In the genomic region with DNA sequence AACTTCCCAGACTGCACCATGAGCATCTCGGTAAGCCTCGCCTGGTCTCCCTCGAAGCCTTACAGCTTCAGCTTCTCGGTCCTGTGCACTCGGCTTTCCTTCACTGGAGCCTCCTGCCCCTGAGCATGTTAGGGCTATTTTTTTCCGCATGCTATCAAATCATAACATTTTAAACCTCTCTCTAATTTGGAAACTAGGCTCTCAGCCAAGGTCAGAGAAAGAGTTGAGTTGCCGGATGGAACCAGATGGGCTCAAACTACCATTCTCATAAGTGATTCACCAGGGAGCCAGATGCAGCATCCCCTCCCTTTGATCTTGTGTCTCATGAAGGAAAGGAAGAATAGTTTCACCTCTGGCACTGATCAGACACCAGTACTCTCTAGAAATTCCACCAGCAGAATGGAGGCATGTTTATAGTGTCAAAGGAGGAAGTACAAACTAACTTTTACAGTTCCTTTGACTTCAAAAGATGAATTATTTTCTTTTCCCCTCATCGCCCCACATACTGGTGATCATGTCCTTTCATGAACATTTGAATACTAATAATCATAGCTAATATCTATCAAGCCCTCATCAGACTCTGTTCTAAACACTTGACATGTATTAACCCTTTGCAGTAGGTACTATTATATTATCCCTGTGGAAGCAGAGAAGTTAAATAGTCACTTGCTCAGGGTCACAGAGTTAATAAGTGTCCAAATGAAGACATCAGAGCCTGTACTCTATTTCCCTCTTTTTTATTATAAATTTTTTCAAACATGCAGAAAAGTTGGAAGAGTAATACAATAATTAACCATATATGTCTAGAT, we compare ENCODE assay signal across 14 cellular contexts. TPM values are rescaled to one million over a fixed set of nuclear protein-coding genes. Genes with fewer than 3 reads are reported as not detected.
A peak's percentile ranks its signal among the peaks of the same experiment; 100 is the strongest.
DNase-seq lines count a peak whose midpoint lies in the region; ATAC-seq, FAIRE-seq and TF ChIP-seq lines count a peak whose summit lies in the region.
"Had no signal": no experiment of that assay in that cellular context is flagged by ENCODE, and none has a peak within 500 bp of the region (broad histone marks: within the 10 kb centered on the region; RNA-seq: fewer than 3 reads in every experiment).

No MANE protein-coding gene starts in this region.

- H3K27ac Mint-ChIP-seq in naive thymus-derived CD8-positive, alpha-beta T cell = peak overlapping the region in 3 of 10 donors; percentile 23 to 71 (median 52)
- H3K27ac Mint-ChIP-seq: activated CD8-positive, alpha-beta T cell treated with anti-CD3 and anti-CD28 coated beads for 36 hours; activated naive CD8-positive, alpha-beta T cell treated with anti-CD3 and anti-CD28 coated beads, Interleukin-2, amount 10 ng/mL, durations not matched to agents 7 days and 5 days had no signal

- H3K36me3 Mint-ChIP-seq in naive thymus-derived CD8-positive, alpha-beta T cell = peaks cover 0 to 36% (median 6%) of the 10 kb centered on the region in 3 donors

- peak overlapping the region in 11 of 12 donors; percentile 16 to 72 (median 39) for H3K27ac ChIP-seq in heart left ventricle
- H3K27ac ChIP-seq in colonic mucosa = peak overlapping the region; percentile 9
- H3K27ac ChIP-seq in HepG2 (ENCODE audit: extremely low read length, insufficient read depth, low read length) = peak overlapping the region; percentile 17
- peak overlapping the region; percentile 42 for H3K27ac ChIP-seq in vagina

- H3K4me2 ChIP-seq in HepG2 (ENCODE audit: low read depth, low read length) = peak overlapping the region; percentile 20; the same call in 1 of the 2 replicates

- H3K9ac ChIP-seq in colonic mucosa (ENCODE audit: low read depth in 2 of 2, low read length in 2 of 2) (no peak overlapping the region), HepG2 (ENCODE audit: insufficient read depth, low read depth, low read length) (no peak overlapping the region)

- TF ChIP-seq CTCF in heart left ventricle (IDR thresholded peaks at IDR 0.05) (no peak), colonic mucosa (IDR thresholded peaks at IDR 0.05) (no peak), HepG2 (CRISPR knock-in tag; IDR thresholded peaks at IDR 0.05) (no peak), vagina (IDR thresholded peaks at IDR 0.05) (no peak)

- DNase-seq in heart left ventricle (peak in 2 of 5 donors; percentile 36 to 38), cardiac septum (ENCODE audit: low spot score) (no peak), colonic mucosa (no peak), HepG2 (ENCODE audit: low spot score) (no peak), vagina (ENCODE audit: extremely low spot score in 2 of 2) (no peak), NCI-H2196 (lab: John Stamatoyannopoulos, UW; ENCODE audit: unreplicated experiment) (no peak), iPS-NIHi7 (ENCODE audit: extremely low spot score) (no peak)
- no peak for DNase-seq in naive thymus-derived CD8-positive, alpha-beta T cell
- DNase-seq: activated CD8-positive, alpha-beta T cell treated with anti-CD3 and anti-CD28 coated beads for 36 hours; activated naive CD8-positive, alpha-beta T cell treated with anti-CD3 and anti-CD28 coated beads, Interleukin-2, amount 10 ng/mL, durations not matched to agents 7 days and 5 days; effector CD4-positive, alpha-beta T cell; NCI-H1417; PC-3 had no signal

- peak overlapping the region in 1 of 12 donors; percentile 9 for H3K4me3 ChIP-seq in heart left ventricle
- no peak overlapping the region for H3K4me3 ChIP-seq in colonic mucosa
- H3K4me3 ChIP-seq in HepG2 (replicated peaks in 1 of 3; ENCODE audit: insufficient read depth in 1 of 3, low read depth in 2 of 3, low read length in 3 of 3) = no peak overlapping the region
- no peak overlapping the region for H3K4me3 ChIP-seq in vagina

- 38 to 50% (median 45%) methylated on average over 8 of the region's 8 CpGs for WGBS in heart left ventricle, 4 donors
- whole genome bisulfite sequencing in HepG2 (ENCODE audit: low lambda C conversion rate) = 89% methylated on average over 8 of the region's 8 CpGs

- TF ChIP-seq RAD21 in HepG2 (CRISPR knock-in tag; IDR thresholded peaks at IDR 0.05) = no peak

- CTCF ChIA-PET in HepG2 (lab: Yijun Ruan, JAX; ENCODE audit: low intra/inter-chr PET ratio, low total read pairs) = no interaction called here

- no peak overlapping the region for H3K4me3 Mint-ChIP-seq in naive thymus-derived CD8-positive, alpha-beta T cell
- H3K4me3 Mint-ChIP-seq: activated CD8-positive, alpha-beta T cell treated with anti-CD3 and anti-CD28 coated beads for 36 hours; activated naive CD8-positive, alpha-beta T cell treated with anti-CD3 and anti-CD28 coated beads, Interleukin-2, amount 10 ng/mL, durations not matched to agents 7 days and 5 days had no signal

- H4K20me1 ChIP-seq in HepG2 (ENCODE audit: insufficient read depth, low read length) = no peaks in the 10 kb centered on the region

- H3K4me1 ChIP-seq in heart left ventricle (peaks cover 0 to 37% (median 22%) of the 10 kb centered on the region in 12 donors), colonic mucosa (no peaks in the 10 kb centered on the region), HepG2 (ENCODE audit: insufficient read depth, low read length) (peaks cover 35% of the 10 kb centered on the region), vagina (peaks cover 6% of the 10 kb centered on the region)

- no peak for TF ChIP-seq POLR2A in heart left ventricle (IDR thresholded peaks at IDR 0.05)
- TF ChIP-seq POLR2A in HepG2 (IDR thresholded peaks at IDR 0.05; ENCODE audit: insufficient read depth in 1 of 2, low read depth in 2 of 2, low read length in 2 of 2) = no peak
- no peak for TF ChIP-seq POLR2A in vagina (IDR thresholded peaks at IDR 0.05)

- TF ChIP-seq EP300 in HepG2 (IDR thresholded peaks at IDR 0.05; ENCODE audit: low read depth in 2 of 2, low read length in 2 of 2) (0 out of 4 replicates have a peak, but pooled peaks of 1 of the 2 experiments have one; percentile 5), HepG2 (CRISPR knock-in tag; IDR thresholded peaks at IDR 0.05; ENCODE audit: borderline replicate concordance) (no peak)

- H3K9me3 ChIP-seq in heart left ventricle (no peaks in the 10 kb centered on the region), colonic mucosa (no peaks in the 10 kb centered on the region), HepG2 (ENCODE audit: low read length) (no peaks in the 10 kb centered on the region), vagina (no peaks in the 10 kb centered on the region)

- peak in 3 of 4 donors; percentile 67 to 78 (median 69) for ATAC-seq in heart left ventricle
- ATAC-seq in HepG2 = peak; percentile 67
- ATAC-seq in naive thymus-derived CD8-positive, alpha-beta T cell = no peak
- ATAC-seq: activated CD8-positive, alpha-beta T cell treated with anti-CD3 and anti-CD28 coated beads for 36 hours; PC-3 had no signal

- in situ Hi-C loops in HepG2 (cut with HindIII; ENCODE audit: extremely low pct_ligation_motif_present, low pct_unique_long_range_greater_than_20kb) = no loop called here

- H3K4me1 Mint-ChIP-seq in naive thymus-derived CD8-positive, alpha-beta T cell = peaks cover 0 to 10% (median 1%) of the 10 kb centered on the region in 4 donors

- no TSS peak for BruUV-seq in HepG2 (replicated peaks; lab: Mats Ljungman, UMichigan)

- H3K9me3 Mint-ChIP-seq in naive thymus-derived CD8-positive, alpha-beta T cell = no peaks in the 10 kb centered on the region
- H3K9me3 Mint-ChIP-seq: activated CD8-positive, alpha-beta T cell treated with anti-CD3 and anti-CD28 coated beads for 36 hours; activated naive CD8-positive, alpha-beta T cell treated with anti-CD3 and anti-CD28 coated beads, Interleukin-2, amount 10 ng/mL, durations not matched to agents 7 days and 5 days had no signal

- H3K36me3 ChIP-seq in heart left ventricle = peaks cover 0 to 6% (median 0%) of the 10 kb centered on the region in 9 donors
- H3K36me3 ChIP-seq in colonic mucosa = no peaks in the 10 kb centered on the region
- H3K36me3 ChIP-seq in HepG2 (replicated peaks in 1 of 2; ENCODE audit: control insufficient read depth in 1 of 2, insufficient read depth in 2 of 2, low read length in 2 of 2) = peaks cover 0 to 3% of the 10 kb centered on the region in 2 experiments; a peak in 4 of 5 replicates
- no peaks in the 10 kb centered on the region for H3K36me3 ChIP-seq in vagina

- H2AFZ ChIP-seq in HepG2 (ENCODE audit: low read length) = no peak overlapping the region

- peak; percentile 50 for FAIRE-seq in HepG2 (lab: Jason Lieb, UNC)
- FAIRE-seq: HTR-8/SVneo had no signal

- H3K27me3 ChIP-seq in heart left ventricle = no peaks in the 10 kb centered on the region
- no peaks in the 10 kb centered on the region for H3K27me3 ChIP-seq in colonic mucosa
- H3K27me3 ChIP-seq in HepG2 (ENCODE audit: control insufficient read depth in 1 of 2, insufficient read depth in 2 of 2, low read length in 2 of 2) = no peaks in the 10 kb centered on the region
- no peaks in the 10 kb centered on the region for H3K27me3 ChIP-seq in vagina

- no peaks in the 10 kb centered on the region for H3K79me2 ChIP-seq in HepG2 (ENCODE audit: insufficient read depth, low read length)

- intact Hi-C loops in heart left ventricle (cut with DNase I) = no loop called here
- intact Hi-C loops in cardiac septum (cut with DNase I) = no loop called here
- intact Hi-C loops in colonic mucosa (cut with DNase I) = no loop called here
- intact Hi-C loops in HepG2 (cut with micrococcal nuclease; ENCODE audit: unreplicated experiment) = loop anchor here (1.0 kb wide), 1 partner anchor 9 kb away; no protein-coding TSS in a partner anchor
- intact Hi-C loops in vagina (cut with DNase I) = no loop called here

- POLR2A ChIA-PET in HepG2 (lab: Yijun Ruan, JAX) = no interaction called here
- POLR2A ChIA-PET in naive thymus-derived CD8-positive, alpha-beta T cell (lab: Charles Lee) = interaction anchor here (0.7 kb wide), 1 partner anchor 836 kb away, joined by 3 read pairs; no protein-coding TSS in a partner anchor

- H3K27me3 Mint-ChIP-seq in naive thymus-derived CD8-positive, alpha-beta T cell = no peaks in the 10 kb centered on the region
- H3K27me3 Mint-ChIP-seq: activated CD8-positive, alpha-beta T cell treated with anti-CD3 and anti-CD28 coated beads for 36 hours; activated naive CD8-positive, alpha-beta T cell treated with anti-CD3 and anti-CD28 coated beads, Interleukin-2, amount 10 ng/mL, durations not matched to agents 7 days and 5 days had no signal

RNA-seq across cellular contexts. Expression of gene MAP1LC3A, which starts 46.7 kb away (rescaled TPM):
- 100 to 1,000 TPM in 3 of 9 donors, 10 to 100 TPM in 6; 54.0 to 212 (median 88.6) TPM for total RNA-seq in heart left ventricle
- polyA plus RNA-seq in heart left ventricle = 100 to 1,000 TPM in 1 of 2 donors, 10 to 100 TPM in 1; 42.8 to 145 TPM
- 61.0 TPM for total RNA-seq in cardiac septum
- total RNA-seq in colonic mucosa = 10 to 100 TPM; 44.8 to 46.2 TPM
- total RNA-seq in HepG2 (2016; rRNA removed; fragmentation: Illumina TruSeq; extraction: Trizol) = not detected in 2 replicates
- total RNA-seq in HepG2 (2016; cell fraction: cytosol; rRNA removed; fragmentation: Illumina TruSeq; extraction: Trizol; ENCODE audit: low read depth) = not detected in 2 replicates
- not detected in 2 replicates for total RNA-seq in HepG2 (2016; cell fraction: insoluble cytoplasmic fraction; rRNA removed; fragmentation: Illumina TruSeq; extraction: Trizol)
- total RNA-seq in HepG2 (2016; cell fraction: membrane; rRNA removed; fragmentation: Illumina TruSeq; extraction: Trizol) = not detected in 2 replicates
- not detected in 2 replicates for total RNA-seq in HepG2 (2016; cell fraction: nucleus; rRNA removed; fragmentation: Illumina TruSeq; extraction: Trizol)
- polyA plus RNA-seq in HepG2 (2011; rRNA removed) = not detected in 2 replicates
- polyA plus RNA-seq in HepG2 (2011; cell fraction: cytosol; rRNA removed) = not detected in 2 replicates
- 0.17 TPM in 1 of 2 replicates, not detected in the other for polyA plus RNA-seq in HepG2 (2011; cell fraction: nucleus; rRNA removed)
- not detected in 2 replicates for polyA plus RNA-seq in HepG2 (2012)
- not detected in 2 replicates for polyA plus RNA-seq in HepG2 (2016; cell fraction: cytosol; fragmentation: Illumina TruSeq; extraction: Trizol; ENCODE audit: low read depth)
- polyA plus RNA-seq in HepG2 (2016; cell fraction: insoluble cytoplasmic fraction; fragmentation: Illumina TruSeq; extraction: Trizol; ENCODE audit: low read depth) = not detected in 2 replicates
- polyA plus RNA-seq in HepG2 (2016; cell fraction: membrane; fragmentation: Illumina TruSeq; extraction: Trizol; ENCODE audit: low read depth) = not detected in 2 replicates
- not detected in 2 replicates for polyA plus RNA-seq in HepG2 (2016; cell fraction: nucleus; fragmentation: Illumina TruSeq; extraction: Trizol; ENCODE audit: insufficient read depth, low read depth)
- not detected in 2 replicates for polyA minus RNA-seq in HepG2 (2011; rRNA and poly(A)+ RNA removed; ENCODE audit: low replicate concordance)
- not detected in 2 replicates for polyA minus RNA-seq in HepG2 (2011; cell fraction: cytosol; rRNA and poly(A)+ RNA removed)
- not detected in 2 replicates for polyA minus RNA-seq in HepG2 (2011; cell fraction: nucleus; rRNA and poly(A)+ RNA removed)
- total RNA-seq in vagina = 71.5 TPM
- total RNA-seq in naive thymus-derived CD8-positive, alpha-beta T cell = 1 to 10 TPM in 1 of 2 experiments, under 1 TPM in 1; 0.99 to 2.4 TPM
- 1 to 10 TPM in 2 of 3 donors, under 1 TPM in 1; 0.94 to 2.1 (median 1.6) TPM for polyA plus RNA-seq in naive thymus-derived CD8-positive, alpha-beta T cell

Comparison
In these comparisons a context has a peak if more than half of its experiments do, and no peak if none do; other contexts are left out.
1. ATAC-seq: peak in heart left ventricle (3 of 4) and HepG2 (single experiment); none in naive thymus-derived CD8-positive, alpha-beta T cell (0 of 2).
2. RNA of gene MAP1LC3A, which starts 46.7 kb away (total RNA-seq): 54.0 to 212 TPM in heart left ventricle, 71.5 TPM in vagina (single experiment), 61.0 TPM in cardiac septum (single experiment) and 44.8 to 46.2 TPM in colonic mucosa; 0.99 to 2.4 TPM in naive thymus-derived CD8-positive, alpha-beta T cell and not detected in HepG2; every median in the first group is over 10 times any median in the second.
3. Peak in every context shown above with its lines, with median percentiles within 50 percentile points of each other: H3K27ac ChIP-seq.